Comparison of ENCODE assay signal across 18 cellular contexts in the genomic region with DNA sequence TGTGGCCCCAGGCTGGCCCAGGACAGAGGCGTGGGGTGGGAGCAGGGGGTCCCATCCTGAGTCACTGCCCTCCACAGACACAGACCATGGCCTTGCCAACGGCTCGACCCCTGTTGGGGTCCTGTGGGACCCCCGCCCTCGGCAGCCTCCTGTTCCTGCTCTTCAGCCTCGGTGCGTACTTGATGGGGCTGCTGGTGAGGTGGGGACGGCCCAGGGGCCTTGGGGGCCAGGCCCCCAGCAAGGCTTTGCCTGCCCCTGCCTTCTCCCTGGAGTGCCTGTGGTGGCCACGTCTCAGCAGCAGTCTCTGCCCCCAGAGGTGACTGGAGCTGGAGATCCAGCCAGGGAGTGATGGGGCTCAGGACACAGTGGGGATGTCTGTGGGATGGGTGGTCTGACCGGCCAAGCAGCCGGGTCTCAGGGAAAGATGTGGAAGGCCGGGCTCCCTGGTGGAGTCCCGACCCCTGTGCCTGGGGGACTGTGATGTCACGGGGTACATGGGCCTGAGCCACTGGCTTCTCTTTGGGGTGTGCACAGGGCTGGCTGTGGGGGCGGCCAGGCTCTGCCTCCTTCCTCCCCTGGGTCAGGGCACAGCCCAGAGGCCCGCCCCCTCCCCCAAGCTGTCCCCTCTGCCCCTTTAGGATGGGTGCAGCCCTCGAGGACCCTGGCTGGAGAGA. TPM values are rescaled to one million over a fixed set of nuclear protein-coding genes. Genes with fewer than 3 reads are reported as not detected.
A peak's percentile ranks its signal among the peaks of the same experiment; 100 is the strongest.
DNase-seq lines count a peak whose midpoint lies in the region; ATAC-seq, FAIRE-seq and TF ChIP-seq lines count a peak whose summit lies in the region.
"Had no signal": no experiment of that assay in that cellular context is flagged by ENCODE, and none has a peak within 500 bp of the region (broad histone marks: within the 10 kb centered on the region; RNA-seq: fewer than 3 reads in every experiment).

No MANE protein-coding gene starts in this region.

- no peak overlapping the region for H3K4me3 ChIP-seq in BLaER1
- H3K4me3 ChIP-seq in HCT116 (replicated peaks in 1 of 2; ENCODE audit: low read depth in 1 of 2, low read length in 2 of 2): peak overlapping the region in 1 of 2 experiments; percentile 95; a peak in 3 of 4 replicates
- H3K4me3 ChIP-seq in K562: no peak overlapping the region
- no peak overlapping the region for H3K4me3 ChIP-seq in gastrocnemius medialis
- H3K4me3 ChIP-seq: GM12878, GM23248 had no signal

- H3K27me3 ChIP-seq in BLaER1 (no peaks in the 10 kb centered on the region), HCT116 (ENCODE audit: insufficient read depth, low read length) (no peaks in the 10 kb centered on the region), K562 (ENCODE audit: control insufficient read depth in 2 of 2, insufficient read depth in 2 of 2, low read length in 2 of 2) (peaks cover 0 to 6% of the 10 kb centered on the region in 2 experiments; a peak in 1 of 5 replicates), gastrocnemius medialis (peaks cover 0 to 19% (median 15%) of the 10 kb centered on the region in 3 donors)

- H3K4me2 ChIP-seq in BLaER1: peak overlapping the region; percentile 42; the same call in 1 of the 2 replicates
- H3K4me2 ChIP-seq in HCT116 (ENCODE audit: low read length): peak overlapping the region; percentile 99
- H3K4me2 ChIP-seq in K562 (ENCODE audit: insufficient read depth, low read length): no peak overlapping the region

- no peak for TF ChIP-seq RAD21 in HCT116 (IDR thresholded peaks at IDR 0.05; ENCODE audit: low read depth)
- TF ChIP-seq RAD21 in K562 (CRISPR knock-in tag; conservative IDR thresholded peaks at IDR 0.05 in 1 of 2, IDR thresholded peaks at IDR 0.05 in 1 of 2): no peak

- H3K9me3 ChIP-seq in BLaER1: no peaks in the 10 kb centered on the region
- H3K9me3 ChIP-seq in HCT116 (ENCODE audit: control insufficient read depth in 1 of 2, insufficient read depth in 1 of 2, low read depth in 1 of 2, low read length in 2 of 2): no peaks in the 10 kb centered on the region
- H3K9me3 ChIP-seq in K562 (replicated peaks; ENCODE audit: control insufficient read depth, insufficient read depth, low read depth, low read length): no peaks in the 10 kb centered on the region
- H3K9me3 ChIP-seq in gastrocnemius medialis: no peaks in the 10 kb centered on the region

- peaks cover 2% of the 10 kb centered on the region for H3K9me3 Mint-ChIP-seq in nephron progenitor cell
- no peaks in the 10 kb centered on the region for H3K9me3 Mint-ChIP-seq in activated naive CD4-positive, alpha-beta T cell treated with anti-CD3 and anti-CD28 coated beads for 36 hours
- H3K9me3 Mint-ChIP-seq: CD4-positive, CD25-positive, alpha-beta regulatory T cell had no signal

- H3K9ac ChIP-seq in BLaER1: no peak overlapping the region
- H3K9ac ChIP-seq in HCT116 (ENCODE audit: low read length): peak overlapping the region; percentile 95; the same call in 1 of the 2 replicates
- no peak overlapping the region for H3K9ac ChIP-seq in K562 (ENCODE audit: insufficient read depth in 1 of 2, low read depth in 2 of 2, low read length in 2 of 2)
- H3K9ac ChIP-seq: GM23248 had no signal

- ATAC-seq in HCT116: no peak
- no peak for ATAC-seq in K562
- ATAC-seq in gastrocnemius medialis: no peak
- ATAC-seq: GM12878 had no signal

- H3K36me3 Mint-ChIP-seq in nephron progenitor cell (ENCODE audit: low read depth): no peaks in the 10 kb centered on the region
- no peaks in the 10 kb centered on the region for H3K36me3 Mint-ChIP-seq in activated naive CD4-positive, alpha-beta T cell treated with anti-CD3 and anti-CD28 coated beads for 36 hours (ENCODE audit: low read depth)
- H3K36me3 Mint-ChIP-seq: CD4-positive, CD25-positive, alpha-beta regulatory T cell had no signal

- no peak for DNase-seq in HCT116 (ENCODE audit: low read depth, low spot score)
- DNase-seq in K562 (ENCODE audit: extremely low read depth in 1 of 4, low spot score in 3 of 4): no peak
- no peak for DNase-seq in nephron progenitor cell
- DNase-seq in T1000 (lab: John Stamatoyannopoulos, UW): no peak
- DNase-seq in activated naive CD4-positive, alpha-beta T cell treated with anti-CD3 and anti-CD28 coated beads for 36 hours: no peak
- no peak for DNase-seq in RKO (ENCODE audit: low spot score)
- no peak for DNase-seq in gastrocnemius medialis
- DNase-seq: Calu3; CD4-positive, CD25-positive, alpha-beta regulatory T cell; DMS 273 treated with DMSO at 0.1 percent for 48 hours; GM23248; H7; KBM-7 had no signal

- no peak overlapping the region for H3K4me3 Mint-ChIP-seq in nephron progenitor cell
- no peak overlapping the region for H3K4me3 Mint-ChIP-seq in activated naive CD4-positive, alpha-beta T cell treated with anti-CD3 and anti-CD28 coated beads for 36 hours
- H3K4me3 Mint-ChIP-seq: CD4-positive, CD25-positive, alpha-beta regulatory T cell had no signal

- intact Hi-C loops in HCT116 (cut with micrococcal nuclease) (no loop called here), K562 (cut with micrococcal nuclease) (no loop called here), gastrocnemius medialis (cut with DNase I; ENCODE audit: low total_unique reads) (no loop called here)
- intact Hi-C loops in activated naive CD4-positive, alpha-beta T cell treated with anti-CD3 and anti-CD28 coated beads for 36 hours (cut with micrococcal nuclease): no loop called here

- H3K36me3 ChIP-seq in BLaER1: no peaks in the 10 kb centered on the region
- H3K36me3 ChIP-seq in HCT116 (ENCODE audit: control insufficient read depth in 1 of 2, insufficient read depth in 2 of 2, low read length in 2 of 2): peaks cover 7 to 11% of the 10 kb centered on the region in 2 experiments; a peak in 3 of 4 replicates
- no peaks in the 10 kb centered on the region for H3K36me3 ChIP-seq in K562 (ENCODE audit: control insufficient read depth, insufficient read depth, low read length)
- no peaks in the 10 kb centered on the region for H3K36me3 ChIP-seq in gastrocnemius medialis

- H3K27ac Mint-ChIP-seq in nephron progenitor cell: peak overlapping the region; percentile 29
- no peak overlapping the region for H3K27ac Mint-ChIP-seq in activated naive CD4-positive, alpha-beta T cell treated with anti-CD3 and anti-CD28 coated beads for 36 hours
- H3K27ac Mint-ChIP-seq: CD4-positive, CD25-positive, alpha-beta regulatory T cell had no signal

- RAD21 ChIA-PET in HCT116 (lab: Charles Lee; ENCODE audit: low non-redundant PET in 1 of 2, low total read pairs in 2 of 2, uncharacterized antibody in 2 of 2, unreplicated experiment in 2 of 2): no interaction called here

- POLR2A ChIA-PET in HCT116 (lab: Charles Lee): no interaction called here
- POLR2A ChIA-PET in K562 (lab: Yijun Ruan, JAX): interaction anchor here (0.5 to 1.3 kb wide), 2 partner anchors 41 to 56 kb away, joined by 3 to 5 read pairs; a partner anchor contains a TSS

- WGBS in K562 (ENCODE audit: insufficient coverage, low coverage, missing lambda C conversion rate): 14% methylated on average over 14 of the region's 17 CpGs

- H3K9me1 ChIP-seq in K562 (ENCODE audit: control insufficient read depth, insufficient read depth, low read length): no peaks in the 10 kb centered on the region

- H4K20me1 ChIP-seq in BLaER1: no peaks in the 10 kb centered on the region
- no peaks in the 10 kb centered on the region for H4K20me1 ChIP-seq in HCT116 (ENCODE audit: insufficient read depth)
- 0 out of 2 replicates have a peak, but pooled peaks cover 3% of the 10 kb centered on the region for H4K20me1 ChIP-seq in K562 (replicated peaks; ENCODE audit: control insufficient read depth, insufficient read depth, low read length)

- TF ChIP-seq CTCF in HCT116 (IDR thresholded peaks at IDR 0.05 in 2 of 3, conservative IDR thresholded peaks at IDR 0.05 in 1 of 3; ENCODE audit: borderline replicate concordance in 1 of 3, insufficient read depth in 1 of 3, low read depth in 2 of 3, low read length in 2 of 3) (no peak), K562 (IDR thresholded peaks at IDR 0.05 in 2 of 3, conservative IDR thresholded peaks at IDR 0.05 in 1 of 3; ENCODE audit: insufficient read depth in 2 of 3, low read depth in 1 of 3, low read length in 3 of 3) (no peak), nephron progenitor cell (IDR thresholded peaks at IDR 0.05) (no peak), gastrocnemius medialis (IDR thresholded peaks at IDR 0.05 in 4 of 5, conservative IDR thresholded peaks at IDR 0.05 in 1 of 5) (no peak)

- H3K79me2 ChIP-seq in HCT116 (ENCODE audit: insufficient read depth, low read length) (peaks cover 26% of the 10 kb centered on the region), K562 (ENCODE audit: control insufficient read depth, insufficient read depth, low read length) (no peaks in the 10 kb centered on the region)

- H3K27ac ChIP-seq in BLaER1: no peak overlapping the region
- H3K27ac ChIP-seq in HCT116 (ENCODE audit: low read depth, low read length): peak overlapping the region; percentile 97
- no peak overlapping the region for H3K27ac ChIP-seq in K562 (ENCODE audit: extremely low read depth, low read depth, low read length)
- no peak overlapping the region for H3K27ac ChIP-seq in gastrocnemius medialis
- H3K27ac ChIP-seq: GM23248 had no signal

- H2AFZ ChIP-seq in HCT116 (ENCODE audit: low read depth, low read length, poor library complexity, severe bottlenecking) (no peak overlapping the region), K562 (ENCODE audit: low read depth, low read length) (no peak overlapping the region)
- H2AFZ ChIP-seq: GM23248 had no signal

- CTCF ChIA-PET in HCT116 (lab: Charles Lee) (interaction anchor here (2.3 kb wide), 1 partner anchor 18 kb away, joined by 11 read pairs; no protein-coding TSS in a partner anchor), K562 (lab: Yijun Ruan, JAX; ENCODE audit: low intra/inter-chr PET ratio) (no interaction called here)
- CTCF ChIA-PET in activated naive CD4-positive, alpha-beta T cell treated with anti-CD3 and anti-CD28 coated beads for 36 hours (lab: Charles Lee): no interaction called here

- H3K4me1 ChIP-seq in BLaER1 (peaks cover 34% of the 10 kb centered on the region), HCT116 (ENCODE audit: control insufficient read depth in 1 of 2, insufficient read depth in 2 of 2, low read length in 2 of 2) (peaks cover 34 to 47% of the 10 kb centered on the region in 2 experiments), K562 (replicated peaks in 1 of 2; ENCODE audit: control insufficient read depth in 2 of 2, insufficient read depth in 2 of 2, low read length in 2 of 2) (peaks cover 0 to 75% of the 10 kb centered on the region in 2 experiments; a peak in 2 of 5 replicates), gastrocnemius medialis (no peaks in the 10 kb centered on the region)

- in situ Hi-C loops in K562 (cut with MboI) (no loop called here), gastrocnemius medialis (cut with MboI; ENCODE audit: low sequenced_read_pairs in 4 of 4) (no loop called here)

- H3K4me1 Mint-ChIP-seq in nephron progenitor cell: peaks cover 26% of the 10 kb centered on the region
- H3K4me1 Mint-ChIP-seq in activated naive CD4-positive, alpha-beta T cell treated with anti-CD3 and anti-CD28 coated beads for 36 hours (ENCODE audit: low read depth): no peaks in the 10 kb centered on the region

- BruUV-seq in HCT116 (replicated peaks; lab: Mats Ljungman, UMichigan): no TSS peak
- no TSS peak for BruUV-seq in K562 (replicated peaks; lab: Mats Ljungman, UMichigan)

- peaks cover under 1% of the 10 kb centered on the region for H3K27me3 Mint-ChIP-seq in nephron progenitor cell (ENCODE audit: low read depth, poor library complexity)
- H3K27me3 Mint-ChIP-seq in activated naive CD4-positive, alpha-beta T cell treated with anti-CD3 and anti-CD28 coated beads for 36 hours (ENCODE audit: low read depth): peaks cover 2% of the 10 kb centered on the region

- TF ChIP-seq EP300 in K562 (IDR thresholded peaks at IDR 0.05; ENCODE audit: low read length): no peak

- TF ChIP-seq POLR2A in HCT116 (IDR thresholded peaks at IDR 0.05; ENCODE audit: borderline replicate concordance, extremely low read depth, insufficient read depth, insufficient read length) (no peak), K562 (conservative IDR thresholded peaks at IDR 0.05) (no peak), gastrocnemius medialis (IDR thresholded peaks at IDR 0.05) (no peak)

- H3K9me2 ChIP-seq in HCT116 (ENCODE audit: insufficient read depth): no peaks in the 10 kb centered on the region

- FAIRE-seq in K562 (lab: Jason Lieb, UNC): no peak
- FAIRE-seq: GM12878, GM18507, HTR-8/SVneo had no signal

RNA-seq across cellular contexts. Expression of a gene that starts 2.2 kb away (rescaled TPM):
- total RNA-seq in HCT116 (2021; ENCODE audit: unreplicated experiment) (40.9 TPM), K562 (2014; rRNA removed) (not detected in 2 replicates), K562 (2014; rRNA removed; fragmentation: Illumina TruSeq; extraction: Trizol) (not detected in 2 replicates), K562 (2015; rRNA removed; fragmentation: Illumina TruSeq; extraction: Trizol) (not detected in 2 replicates), K562 (2021) (0.22 TPM in 1 of 2 replicates, not detected in the other), gastrocnemius medialis (not detected)
- 76.1 and 104 TPM in 2 replicates for polyA plus RNA-seq in HCT116 (2012)
- total RNA-seq in K562 (2011; cell fraction: chromatin; rRNA removed; ENCODE audit: low replicate concordance): not detected in 2 replicates
- total RNA-seq in K562 (2011; cell fraction: nucleolus; rRNA removed): not detected in 2 replicates
- not detected in 2 replicates for total RNA-seq in K562 (2011; cell fraction: nucleoplasm; rRNA removed)
- polyA plus RNA-seq in K562 (2011; rRNA removed) (not detected in 2 replicates), K562 (2014; fragmentation: Illumina TruSeq; extraction: Trizol) (not detected in 2 replicates), K562 (2014; fragmentation: Nextera tagmentation; extraction: Ambion mirVana) (not detected), K562 (2014; rRNA removed) (not detected in 2 replicates)
- polyA plus RNA-seq in K562 (2011; cell fraction: cytosol; rRNA removed): not detected in 2 replicates
- not detected in 2 replicates for polyA plus RNA-seq in K562 (2011; cell fraction: nucleus; rRNA removed)
- not detected in 2 replicates for polyA plus RNA-seq in K562 (2012)
- not detected in 2 replicates for polyA minus RNA-seq in K562 (2011; rRNA and poly(A)+ RNA removed)
- polyA minus RNA-seq in K562 (2011; cell fraction: cytosol; rRNA and poly(A)+ RNA removed): 0.86 and 3.8 TPM in 2 replicates
- 0.22 and 0.40 TPM in 2 replicates for polyA minus RNA-seq in K562 (2011; cell fraction: nucleus; rRNA and poly(A)+ RNA removed)
- total RNA-seq in activated naive CD4-positive, alpha-beta T cell treated with anti-CD3 and anti-CD28 coated beads for 36 hours: not detected
- total RNA-seq: A673; CD4-positive, CD25-positive, alpha-beta regulatory T cell; GM12878; GM23248; H7 had no signal
- polyA plus RNA-seq: CD4-positive, CD25-positive, alpha-beta regulatory T cell; GM23248 had no signal

RNA-seq across cellular contexts. Expression of a gene that starts 21.9 kb away (rescaled TPM):
- total RNA-seq in HCT116 (2021; ENCODE audit: unreplicated experiment) (32.8 TPM), K562 (2014; rRNA removed) (35.6 and 48.2 TPM in 2 replicates), K562 (2014; rRNA removed; fragmentation: Illumina TruSeq; extraction: Trizol) (7.3 and 7.9 TPM in 2 replicates), K562 (2015; rRNA removed; fragmentation: Illumina TruSeq; extraction: Trizol) (18.6 and 20.5 TPM in 2 replicates), K562 (2021) (30.7 and 30.9 TPM in 2 replicates), gastrocnemius medialis (10 to 100 TPM; 16.1 to 48.5 (median 21.6) TPM)
- 17.5 and 18.0 TPM in 2 replicates for polyA plus RNA-seq in HCT116 (2012)
- total RNA-seq in K562 (2011; cell fraction: chromatin; rRNA removed; ENCODE audit: low replicate concordance): 110 and 324 TPM in 2 replicates
- 238 and 279 TPM in 2 replicates for total RNA-seq in K562 (2011; cell fraction: nucleolus; rRNA removed)
- 145 and 170 TPM in 2 replicates for total RNA-seq in K562 (2011; cell fraction: nucleoplasm; rRNA removed)
- polyA plus RNA-seq in K562 (2011; rRNA removed) (18.5 and 30.5 TPM in 2 replicates), K562 (2014; fragmentation: Illumina TruSeq; extraction: Trizol) (17.1 and 18.7 TPM in 2 replicates), K562 (2014; fragmentation: Nextera tagmentation; extraction: Ambion mirVana) (1 to 10 TPM; 2.2 to 2.4 TPM), K562 (2014; rRNA removed) (31.0 and 38.2 TPM in 2 replicates)
- polyA plus RNA-seq in K562 (2011; cell fraction: cytosol; rRNA removed): 24.1 and 25.8 TPM in 2 replicates
- polyA plus RNA-seq in K562 (2011; cell fraction: nucleus; rRNA removed): 101 and 104 TPM in 2 replicates
- polyA plus RNA-seq in K562 (2012): 22.4 and 34.2 TPM in 2 replicates
- polyA minus RNA-seq in K562 (2011; rRNA and poly(A)+ RNA removed): 13.5 and 15.4 TPM in 2 replicates
- polyA minus RNA-seq in K562 (2011; cell fraction: cytosol; rRNA and poly(A)+ RNA removed): 9.9 and 14.8 TPM in 2 replicates
- 52.0 and 78.0 TPM in 2 replicates for polyA minus RNA-seq in K562 (2011; cell fraction: nucleus; rRNA and poly(A)+ RNA removed)
- total RNA-seq in activated naive CD4-positive, alpha-beta T cell treated with anti-CD3 and anti-CD28 coated beads for 36 hours: 10 to 100 TPM; 32.7 to 34.3 TPM

RNA-seq across cellular contexts. Expression of a gene that starts 25.4 kb away (rescaled TPM):
- 59.9 TPM for total RNA-seq in HCT116 (2021; ENCODE audit: unreplicated experiment)
- 40.7 and 45.9 TPM in 2 replicates for polyA plus RNA-seq in HCT116 (2012)
- total RNA-seq in K562 (2011; cell fraction: chromatin; rRNA removed; ENCODE audit: low replicate concordance): 10.9 and 59.9 TPM in 2 replicates
- 59.0 and 69.6 TPM in 2 replicates for total RNA-seq in K562 (2011; cell fraction: nucleolus; rRNA removed)
- 21.1 and 25.7 TPM in 2 replicates for total RNA-seq in K562 (2011; cell fraction: nucleoplasm; rRNA removed)
- 50.7 and 67.3 TPM in 2 replicates for total RNA-seq in K562 (2014; rRNA removed)
- total RNA-seq in K562 (2014; rRNA removed; fragmentation: Illumina TruSeq; extraction: Trizol): 1.7 and 3.3 TPM in 2 replicates
- 22.7 and 27.2 TPM in 2 replicates for total RNA-seq in K562 (2015; rRNA removed; fragmentation: Illumina TruSeq; extraction: Trizol)
- 55.2 and 55.9 TPM in 2 replicates for total RNA-seq in K562 (2021)
- polyA plus RNA-seq in K562 (2011; rRNA removed): 12.0 and 17.7 TPM in 2 replicates
- polyA plus RNA-seq in K562 (2011; cell fraction: cytosol; rRNA removed): 26.1 and 86.4 TPM in 2 replicates
- polyA plus RNA-seq in K562 (2011; cell fraction: nucleus; rRNA removed): 56.1 and 93.4 TPM in 2 replicates
- polyA plus RNA-seq in K562 (2012): 24.6 and 30.5 TPM in 2 replicates
- 7.0 and 30.1 TPM in 2 replicates for polyA plus RNA-seq in K562 (2014; fragmentation: Illumina TruSeq; extraction: Trizol)
- under 1 TPM; 0.45 to 0.98 TPM for polyA plus RNA-seq in K562 (2014; fragmentation: Nextera tagmentation; extraction: Ambion mirVana)
- 56.6 and 66.9 TPM in 2 replicates for polyA plus RNA-seq in K562 (2014; rRNA removed)
- 3.8 and 4.8 TPM in 2 replicates for polyA minus RNA-seq in K562 (2011; rRNA and poly(A)+ RNA removed)
- polyA minus RNA-seq in K562 (2011; cell fraction: cytosol; rRNA and poly(A)+ RNA removed): 18.6 and 19.8 TPM in 2 replicates
- 30.8 and 34.1 TPM in 2 replicates for polyA minus RNA-seq in K562 (2011; cell fraction: nucleus; rRNA and poly(A)+ RNA removed)
- total RNA-seq in activated naive CD4-positive, alpha-beta T cell treated with anti-CD3 and anti-CD28 coated beads for 36 hours: 1 to 10 TPM; 6.8 to 7.2 TPM
- total RNA-seq in gastrocnemius medialis: 10 to 100 TPM in 2 of 4 donors, 1 to 10 TPM in 2; 7.8 to 23.8 (median 15.2) TPM

RNA-seq across cellular contexts. Expression of a gene that starts 25.7 kb away (rescaled TPM):
- total RNA-seq in HCT116 (2021; ENCODE audit: unreplicated experiment): 145 TPM
- polyA plus RNA-seq in HCT116 (2012): 83.7 and 86.5 TPM in 2 replicates
- 53.1 and 261 TPM in 2 replicates for total RNA-seq in K562 (2011; cell fraction: chromatin; rRNA removed; ENCODE audit: low replicate concordance)
- total RNA-seq in K562 (2011; cell fraction: nucleolus; rRNA removed): 207 and 214 TPM in 2 replicates
- 88.6 and 90.7 TPM in 2 replicates for total RNA-seq in K562 (2011; cell fraction: nucleoplasm; rRNA removed)
- 57.2 and 70.7 TPM in 2 replicates for total RNA-seq in K562 (2014; rRNA removed)
- 2.7 and 4.4 TPM in 2 replicates for total RNA-seq in K562 (2014; rRNA removed; fragmentation: Illumina TruSeq; extraction: Trizol)
- total RNA-seq in K562 (2015; rRNA removed; fragmentation: Illumina TruSeq; extraction: Trizol): 21.1 and 22.1 TPM in 2 replicates
- 121 and 123 TPM in 2 replicates for total RNA-seq in K562 (2021)
- polyA plus RNA-seq in K562 (2011; rRNA removed): 17.0 and 32.6 TPM in 2 replicates
- polyA plus RNA-seq in K562 (2011; cell fraction: cytosol; rRNA removed): 23.3 and 65.2 TPM in 2 replicates
- polyA plus RNA-seq in K562 (2011; cell fraction: nucleus; rRNA removed): 379 and 556 TPM in 2 replicates
- polyA plus RNA-seq in K562 (2012): 65.7 and 81.8 TPM in 2 replicates
- polyA plus RNA-seq in K562 (2014; fragmentation: Illumina TruSeq; extraction: Trizol): 5.1 and 23.0 TPM in 2 replicates
- 1 to 10 TPM; 2.5 to 2.7 TPM for polyA plus RNA-seq in K562 (2014; fragmentation: Nextera tagmentation; extraction: Ambion mirVana)
- 91.5 and 93.4 TPM in 2 replicates for polyA plus RNA-seq in K562 (2014; rRNA removed)
- 2.7 and 4.0 TPM in 2 replicates for polyA minus RNA-seq in K562 (2011; rRNA and poly(A)+ RNA removed)
- polyA minus RNA-seq in K562 (2011; cell fraction: cytosol; rRNA and poly(A)+ RNA removed): 8.6 and 13.5 TPM in 2 replicates
- polyA minus RNA-seq in K562 (2011; cell fraction: nucleus; rRNA and poly(A)+ RNA removed): 59.3 and 59.4 TPM in 2 replicates
- total RNA-seq in activated naive CD4-positive, alpha-beta T cell treated with anti-CD3 and anti-CD28 coated beads for 36 hours: 100 to 1,000 TPM; 126 to 127 TPM
- 1 to 10 TPM in 2 of 4 donors, under 1 TPM in 2; 0.44 to 5.8 (median 3.1) TPM for total RNA-seq in gastrocnemius medialis

RNA-seq across cellular contexts. Expression of a gene that starts 35.8 kb away (rescaled TPM):
- 74.8 TPM for total RNA-seq in HCT116 (2021; ENCODE audit: unreplicated experiment)
- polyA plus RNA-seq in HCT116 (2012): 56.8 and 61.7 TPM in 2 replicates
- total RNA-seq in K562 (2011; cell fraction: chromatin; rRNA removed; ENCODE audit: low replicate concordance): 38.5 and 167 TPM in 2 replicates
- 219 TPM in 2 replicates for total RNA-seq in K562 (2011; cell fraction: nucleolus; rRNA removed)
- 62.9 and 89.5 TPM in 2 replicates for total RNA-seq in K562 (2011; cell fraction: nucleoplasm; rRNA removed)
- total RNA-seq in K562 (2014; rRNA removed): 58.2 and 59.0 TPM in 2 replicates
- total RNA-seq in K562 (2014; rRNA removed; fragmentation: Illumina TruSeq; extraction: Trizol): 3.2 and 8.2 TPM in 2 replicates
- 20.7 and 22.1 TPM in 2 replicates for total RNA-seq in K562 (2015; rRNA removed; fragmentation: Illumina TruSeq; extraction: Trizol)
- 71.7 and 83.2 TPM in 2 replicates for total RNA-seq in K562 (2021)
- 27.0 and 41.6 TPM in 2 replicates for polyA plus RNA-seq in K562 (2011; rRNA removed)
- polyA plus RNA-seq in K562 (2011; cell fraction: cytosol; rRNA removed): 47.2 and 104 TPM in 2 replicates
- polyA plus RNA-seq in K562 (2011; cell fraction: nucleus; rRNA removed): 438 and 737 TPM in 2 replicates
- polyA plus RNA-seq in K562 (2012): 30.6 and 41.2 TPM in 2 replicates
- 7.2 and 13.6 TPM in 2 replicates for polyA plus RNA-seq in K562 (2014; fragmentation: Illumina TruSeq; extraction: Trizol)
- under 1 TPM; 0.31 to 0.48 TPM for polyA plus RNA-seq in K562 (2014; fragmentation: Nextera tagmentation; extraction: Ambion mirVana)
- 69.8 and 83.4 TPM in 2 replicates for polyA plus RNA-seq in K562 (2014; rRNA removed)
- 1.2 and 3.7 TPM in 2 replicates for polyA minus RNA-seq in K562 (2011; rRNA and poly(A)+ RNA removed)
- 12.6 and 13.3 TPM in 2 replicates for polyA minus RNA-seq in K562 (2011; cell fraction: cytosol; rRNA and poly(A)+ RNA removed)
- 37.4 and 41.3 TPM in 2 replicates for polyA minus RNA-seq in K562 (2011; cell fraction: nucleus; rRNA and poly(A)+ RNA removed)
- total RNA-seq in activated naive CD4-positive, alpha-beta T cell treated with anti-CD3 and anti-CD28 coated beads for 36 hours: 1 to 10 TPM; 6.5 to 7.7 TPM
- total RNA-seq in gastrocnemius medialis: under 1 TPM in 2 of 4 donors, not detected in 2; 0.27 to 0.42 TPM

Comparison
In these comparisons a context has a peak if more than half of its experiments do, and no peak if none do; other contexts are left out.
1. RNA of a gene that starts 2.2 kb away (total RNA-seq): 40.9 TPM in HCT116 (single experiment); 0.22 TPM in K562, not detected in activated naive CD4-positive, alpha-beta T cell treated with anti-CD3 and anti-CD28 coated beads for 36 hours and not detected in gastrocnemius medialis; every median in the first group is over 10 times any median in the second.